ENCODE assay signal across 20 cellular contexts in the genomic region with DNA sequence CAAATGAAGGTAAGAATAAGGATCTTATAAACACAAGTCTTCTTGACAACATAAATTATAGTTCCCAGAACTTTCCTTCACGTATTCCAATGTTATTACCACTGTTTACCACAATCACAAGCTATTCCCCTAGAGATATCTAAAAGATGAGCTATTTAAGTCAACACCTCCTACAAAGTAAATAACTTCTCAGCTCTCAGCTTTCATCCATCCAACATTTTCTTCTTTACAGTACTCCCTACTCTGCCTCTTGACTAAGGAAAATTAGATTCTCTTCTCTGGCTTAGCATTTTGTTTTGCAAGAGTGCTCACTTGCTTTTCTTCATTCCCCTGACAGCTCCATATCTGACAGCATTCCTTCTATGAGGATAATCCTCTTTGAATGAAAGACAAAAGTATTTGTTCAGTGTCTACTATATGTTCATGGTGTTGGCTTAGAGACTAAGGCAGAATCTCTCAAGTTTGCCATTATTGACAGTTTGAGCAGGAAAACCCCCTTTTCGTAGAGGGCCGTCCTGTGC.
"Had no signal": no experiment of that assay in that cellular context is flagged by ENCODE, and none has a peak within 500 bp of the region (broad histone marks: within the 10 kb centered on the region; RNA-seq: fewer than 3 reads in every experiment).

No MANE protein-coding gene starts in this region.

- H3K4me3 ChIP-seq: ascending aorta, breast epithelium, smooth muscle cell, stomach had no signal

- H3K9me3 ChIP-seq: ascending aorta, breast epithelium, stomach had no signal

- H3K4me2 ChIP-seq: smooth muscle cell had no signal

- ATAC-seq: activated naive CD8-positive, alpha-beta T cell treated with anti-CD3 and anti-CD28 coated beads, Interleukin-2, amount 50 U/mL, for 24 hours; activated T-cell treated with anti-CD3 and anti-CD28 coated beads, Interleukin-2, amount 50 U/mL, for 4 hours; foreskin keratinocyte; stimulated activated effector memory CD8-positive, alpha-beta T cell treated with anti-CD3 and anti-CD28 coated beads, Interleukin-12 subunit alpha, Interleukin-12 subunit beta, amount 100 ng/mL, for 72 hours; T-cell had no signal

- DNase-seq: activated CD4-positive, alpha-beta T cell treated with anti-CD3 and anti-CD28 coated beads, Interleukin-2, amount 10 ng/mL, durations not matched to agents 7 days and 5 days; activated CD4-positive, CD25-positive, alpha-beta regulatory T cell; activated CD8-positive, alpha-beta memory T cell treated with anti-CD3 and anti-CD28 coated beads, Interleukin-2, amount 50 U/mL, for 4 hours; activated naive CD4-positive, alpha-beta T cell treated with anti-CD3 and anti-CD28 coated beads, Interleukin-2, amount 10 ng/mL, durations not matched to agents 7 days and 5 days; activated naive CD8-positive, alpha-beta T cell treated with anti-CD3 and anti-CD28 coated beads, Interleukin-2, amount 50 U/mL, for 24 hours; activated T-cell treated with anti-CD3 and anti-CD28 coated beads, Interleukin-2, amount 50 U/mL, for 4 hours; cortex of kidney; foreskin keratinocyte; glutamatergic neuron; occipital lobe; stimulated activated CD4-positive, alpha-beta T cell treated with anti-CD3 and anti-CD28 coated beads, Interleukin-4, amount 100 ng/mL, for 1 hour; stomach; T-cell; T-helper 9 cell had no signal

- H3K4me1 ChIP-seq: breast epithelium, foreskin keratinocyte had no signal

- H3K27me3 ChIP-seq: ascending aorta, breast epithelium, foreskin keratinocyte, stomach had no signal

- H3K36me3 ChIP-seq: ascending aorta, breast epithelium, stomach had no signal

- H3K27ac ChIP-seq: ascending aorta, breast epithelium, foreskin keratinocyte, stomach had no signal

- FAIRE-seq: endometrium, keratinocyte had no signal
